ENCODE assay signal across 10 cellular contexts in genomic region chr2:149037851-149038250, GRCh38. TPM values are rescaled to one million over a fixed set of nuclear protein-coding genes. Genes with fewer than 3 reads are reported as not detected.
DNase-seq lines count a peak whose midpoint lies in the region; ATAC-seq lines count a peak whose summit lies in the region.
"Had no signal": no experiment of that assay in that cellular context is flagged by ENCODE, and none has a peak within 500 bp of the region (broad histone marks: within the 10 kb centered on the region; RNA-seq: fewer than 3 reads in every experiment).

No MANE protein-coding gene starts in this region.

- H3K79me1 ChIP-seq in mesendoderm (ENCODE audit: low read length) = no peaks in the 10 kb centered on the region

- H3K4me1 ChIP-seq in mesendoderm (ENCODE audit: control insufficient read depth, low read depth, low read length) = no peaks in the 10 kb centered on the region

- CTCF ChIA-PET in activated naive CD4-positive, alpha-beta T cell treated with anti-CD3 and anti-CD28 coated beads, Interleukin-2, amount 10 ng/mL, durations not matched to agents 7 days and 5 days (lab: Charles Lee) = interaction anchor here (1.2 to 1.4 kb wide), 2 partner anchors 275 to 535 kb away, joined by 3 read pairs; no protein-coding TSS in a partner anchor

- H2BK120ac ChIP-seq in mesendoderm (ENCODE audit: low read depth, low read length) = no peak overlapping the region

- H3K4me3 ChIP-seq in mesendoderm (ENCODE audit: low read length) = no peak overlapping the region

- no peak overlapping the region for H3K56ac ChIP-seq in mesendoderm (ENCODE audit: low read length)

- peak overlapping the region; percentile 18 for H3K4me3 Mint-ChIP-seq in activated naive CD4-positive, alpha-beta T cell treated with anti-CD3 and anti-CD28 coated beads, Interleukin-2, amount 10 ng/mL, durations not matched to agents 7 days and 5 days
- peak overlapping the region; percentile 63 for H3K4me3 Mint-ChIP-seq in activated naive CD8-positive, alpha-beta T cell

- H3K27me3 ChIP-seq in mesendoderm (ENCODE audit: insufficient read depth, low read length, poor library complexity) = no peaks in the 10 kb centered on the region

- intact Hi-C loops in Right ventricle myocardium superior (cut with DNase I) = no loop called here

- H4K5ac ChIP-seq in mesendoderm (ENCODE audit: low read length) = no peak overlapping the region

- no peak overlapping the region for H3K23ac ChIP-seq in mesendoderm (ENCODE audit: low read length)

- no peak overlapping the region for H3K9ac ChIP-seq in mesendoderm (ENCODE audit: low read length)

- peaks cover 70% of the 10 kb centered on the region for H3K27me3 Mint-ChIP-seq in activated naive CD4-positive, alpha-beta T cell treated with anti-CD3 and anti-CD28 coated beads, Interleukin-2, amount 10 ng/mL, durations not matched to agents 7 days and 5 days
- H3K27me3 Mint-ChIP-seq in activated naive CD8-positive, alpha-beta T cell = peaks cover 29% of the 10 kb centered on the region

- H3K27ac Mint-ChIP-seq in activated naive CD4-positive, alpha-beta T cell treated with anti-CD3 and anti-CD28 coated beads, Interleukin-2, amount 10 ng/mL, durations not matched to agents 7 days and 5 days = no peak overlapping the region
- no peak overlapping the region for H3K27ac Mint-ChIP-seq in activated naive CD4-positive, alpha-beta T cell treated with anti-CD3 and anti-CD28 coated beads, Interleukin-2, amount 50 U/mL, for 72 hours
- H3K27ac Mint-ChIP-seq in activated naive CD8-positive, alpha-beta T cell = no peak overlapping the region

- peaks cover 7% of the 10 kb centered on the region for H3K4me1 Mint-ChIP-seq in activated naive CD4-positive, alpha-beta T cell treated with anti-CD3 and anti-CD28 coated beads, Interleukin-2, amount 10 ng/mL, durations not matched to agents 7 days and 5 days
- peaks cover 3% of the 10 kb centered on the region for H3K4me1 Mint-ChIP-seq in activated naive CD8-positive, alpha-beta T cell (ENCODE audit: low read depth)

- WGBS in mesendoderm (ENCODE audit: extremely low coverage, insufficient coverage, low lambda C conversion rate) = no CpG with 5 or more reads among the region's 8 CpGs

- no peak for ATAC-seq in activated naive CD4-positive, alpha-beta T cell treated with anti-CD3 and anti-CD28 coated beads, Interleukin-2, amount 50 U/mL, for 72 hours
- ATAC-seq in GM21360 (IDR thresholded peaks at IDR 0.05; ENCODE audit: unreplicated experiment) = no peak
- ATAC-seq in Right ventricle myocardium superior (ENCODE audit: poor library complexity) = no peak
- ATAC-seq in HG02885 (IDR thresholded peaks at IDR 0.05; ENCODE audit: poor library complexity, unreplicated experiment) = no peak

- H3K4me2 ChIP-seq in mesendoderm (ENCODE audit: low read length) = no peak overlapping the region

- H3K36me3 ChIP-seq in mesendoderm (ENCODE audit: control insufficient read depth, insufficient read depth, low read length) = no peaks in the 10 kb centered on the region

- H2AK5ac ChIP-seq in mesendoderm (ENCODE audit: low read length) = no peak overlapping the region

- no peaks in the 10 kb centered on the region for H3K9me3 Mint-ChIP-seq in activated naive CD4-positive, alpha-beta T cell treated with anti-CD3 and anti-CD28 coated beads, Interleukin-2, amount 10 ng/mL, durations not matched to agents 7 days and 5 days
- no peaks in the 10 kb centered on the region for H3K9me3 Mint-ChIP-seq in activated naive CD4-positive, alpha-beta T cell treated with anti-CD3 and anti-CD28 coated beads, Interleukin-2, amount 50 U/mL, for 72 hours
- H3K9me3 Mint-ChIP-seq in activated naive CD8-positive, alpha-beta T cell (ENCODE audit: low read depth) = no peaks in the 10 kb centered on the region

- H3K79me2 ChIP-seq in mesendoderm (ENCODE audit: control insufficient read depth, insufficient read depth, low read length) = no peaks in the 10 kb centered on the region

- H2BK15ac ChIP-seq in mesendoderm (replicated peaks; ENCODE audit: low read depth) = no peak overlapping the region

- H3K4ac ChIP-seq in mesendoderm (ENCODE audit: low read depth, low read length) = no peak overlapping the region

- no peaks in the 10 kb centered on the region for H3K36me3 Mint-ChIP-seq in activated naive CD4-positive, alpha-beta T cell treated with anti-CD3 and anti-CD28 coated beads, Interleukin-2, amount 10 ng/mL, durations not matched to agents 7 days and 5 days
- no peaks in the 10 kb centered on the region for H3K36me3 Mint-ChIP-seq in activated naive CD4-positive, alpha-beta T cell treated with anti-CD3 and anti-CD28 coated beads, Interleukin-2, amount 50 U/mL, for 72 hours
- no peaks in the 10 kb centered on the region for H3K36me3 Mint-ChIP-seq in activated naive CD8-positive, alpha-beta T cell

- no peak overlapping the region for H4K8ac ChIP-seq in mesendoderm (ENCODE audit: low read depth, low read length)

- no peak overlapping the region for H3K27ac ChIP-seq in mesendoderm (ENCODE audit: low read depth, low read length)

- no peak for DNase-seq in activated naive CD4-positive, alpha-beta T cell treated with anti-CD3 and anti-CD28 coated beads, Interleukin-2, amount 10 ng/mL, durations not matched to agents 7 days and 5 days
- DNase-seq in activated naive CD4-positive, alpha-beta T cell treated with anti-CD3 and anti-CD28 coated beads, Interleukin-2, amount 50 U/mL, for 72 hours (ENCODE audit: low spot score in 2 of 2) = no peak
- DNase-seq in kidney tubule cell (ENCODE audit: low spot score) = peak; percentile 50
- no peak for DNase-seq in Right ventricle myocardium superior
- DNase-seq in mesendoderm = no peak
- DNase-seq: stimulated activated CD4-positive, alpha-beta T cell treated with anti-CD3 and anti-CD28 coated beads, Interleukin-4, amount 100 ng/mL, for 1 hour had no signal

- no peak overlapping the region for H2BK5ac ChIP-seq in mesendoderm (ENCODE audit: low read length)

- no peak overlapping the region for H3K18ac ChIP-seq in mesendoderm (ENCODE audit: low read length)

RNA-seq across cellular contexts. Expression of gene LYPD6B, which starts 0.6 kb away (rescaled TPM):
- total RNA-seq in activated naive CD4-positive, alpha-beta T cell treated with anti-CD3 and anti-CD28 coated beads, Interleukin-2, amount 50 U/mL, for 72 hours = not detected
- total RNA-seq in Right ventricle myocardium superior = not detected
- 1.8 TPM for polyA plus RNA-seq in mesendoderm (2013, experiment 1 of 2)
- polyA plus RNA-seq in mesendoderm (2013, experiment 2 of 2) = 2.2 TPM
- total RNA-seq: T-helper 1 cell treated with Interleukin-12 subunit alpha and Interleukin-12 subunit beta and Interleukin-4 antibody, amounts not matched to agents 30 ng/mL and 1 ng/mL, for 36 hours had no signal
